1 cellular context compared by ENCODE assay signal in the genomic region with DNA sequence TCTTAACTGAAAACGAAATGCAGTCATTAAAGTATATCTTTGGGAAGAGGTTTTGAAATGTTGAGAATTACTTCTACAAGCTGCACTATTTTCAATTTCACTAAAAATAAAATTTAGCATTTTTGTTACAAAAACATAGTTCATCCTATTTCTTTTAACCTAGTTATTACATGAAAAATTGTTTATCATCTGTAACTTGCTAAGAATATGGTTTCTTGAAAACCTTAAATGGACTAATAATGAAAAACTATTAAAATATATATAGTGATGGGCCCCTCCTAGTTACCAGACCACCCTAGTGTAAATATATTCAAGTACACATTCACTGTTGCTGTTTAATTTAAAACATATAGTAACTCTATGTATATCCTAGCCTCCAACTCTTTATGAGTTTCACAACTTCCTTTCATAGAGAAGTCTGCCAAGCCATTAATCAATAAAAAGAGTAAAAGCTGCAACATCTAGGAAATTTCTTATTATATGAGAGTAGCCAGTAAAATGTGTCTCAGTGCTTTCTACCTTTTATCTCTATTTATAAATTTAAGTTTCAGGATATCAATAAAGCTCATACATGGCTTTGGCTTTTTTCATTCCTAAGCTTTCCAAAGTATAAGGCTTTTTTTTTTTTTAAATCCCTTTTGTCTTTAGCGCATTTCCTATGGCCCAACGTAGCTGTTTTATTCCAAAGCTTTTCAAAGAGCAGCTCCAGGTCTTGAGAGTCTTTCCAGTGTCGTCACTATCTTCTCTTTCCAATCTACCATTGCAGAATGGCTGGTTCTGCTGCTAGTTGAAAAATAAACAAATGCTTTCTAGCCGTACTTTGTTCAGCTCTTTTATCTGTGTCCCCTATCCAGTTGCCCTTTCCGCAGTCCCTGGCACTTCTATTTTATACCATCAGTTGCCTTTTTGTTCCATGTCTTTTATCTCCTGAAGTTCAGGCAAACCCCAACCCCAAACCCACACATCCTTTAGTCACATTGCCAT.
A peak's percentile ranks its signal among the peaks of the same experiment; 100 is the strongest.
TF ChIP-seq lines count a peak whose summit lies in the region.

No MANE protein-coding gene starts in this region.

TF ChIP-seq in HepG2, 621 proteins besides CTCF, POLR2A, EP300 and RAD21 (continued from another document and continues in another):
- TF ChIP-seq, protein P1, sequence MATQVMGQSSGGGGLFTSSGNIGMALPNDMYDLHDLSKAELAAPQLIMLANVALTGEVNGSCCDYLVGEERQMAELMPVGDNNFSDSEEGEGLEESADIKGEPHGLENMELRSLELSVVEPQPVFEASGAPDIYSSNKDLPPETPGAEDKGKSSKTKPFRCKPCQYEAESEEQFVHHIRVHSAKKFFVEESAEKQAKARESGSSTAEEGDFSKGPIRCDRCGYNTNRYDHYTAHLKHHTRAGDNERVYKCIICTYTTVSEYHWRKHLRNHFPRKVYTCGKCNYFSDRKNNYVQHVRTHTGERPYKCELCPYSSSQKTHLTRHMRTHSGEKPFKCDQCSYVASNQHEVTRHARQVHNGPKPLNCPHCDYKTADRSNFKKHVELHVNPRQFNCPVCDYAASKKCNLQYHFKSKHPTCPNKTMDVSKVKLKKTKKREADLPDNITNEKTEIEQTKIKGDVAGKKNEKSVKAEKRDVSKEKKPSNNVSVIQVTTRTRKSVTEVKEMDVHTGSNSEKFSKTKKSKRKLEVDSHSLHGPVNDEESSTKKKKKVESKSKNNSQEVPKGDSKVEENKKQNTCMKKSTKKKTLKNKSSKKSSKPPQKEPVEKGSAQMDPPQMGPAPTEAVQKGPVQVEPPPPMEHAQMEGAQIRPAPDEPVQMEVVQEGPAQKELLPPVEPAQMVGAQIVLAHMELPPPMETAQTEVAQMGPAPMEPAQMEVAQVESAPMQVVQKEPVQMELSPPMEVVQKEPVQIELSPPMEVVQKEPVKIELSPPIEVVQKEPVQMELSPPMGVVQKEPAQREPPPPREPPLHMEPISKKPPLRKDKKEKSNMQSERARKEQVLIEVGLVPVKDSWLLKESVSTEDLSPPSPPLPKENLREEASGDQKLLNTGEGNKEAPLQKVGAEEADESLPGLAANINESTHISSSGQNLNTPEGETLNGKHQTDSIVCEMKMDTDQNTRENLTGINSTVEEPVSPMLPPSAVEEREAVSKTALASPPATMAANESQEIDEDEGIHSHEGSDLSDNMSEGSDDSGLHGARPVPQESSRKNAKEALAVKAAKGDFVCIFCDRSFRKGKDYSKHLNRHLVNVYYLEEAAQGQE (IDR thresholded peaks at IDR 0.05; ENCODE audit: borderline replicate concordance in 1 of 2, low read depth in 1 of 2, low read length in 2 of 2), result peak in 1 of 2 experiments; percentile 27; a peak in 1 of 4 replicates
- no peak for TF ChIP-seq ZFP90 (CRISPR knock-in tag; IDR thresholded peaks at IDR 0.05; ENCODE audit: borderline replicate concordance)
- peak; percentile 84 for TF ChIP-seq SRSF4 (IDR thresholded peaks at IDR 0.05; ENCODE audit: low read depth, low read length, poor library complexity, severe bottlenecking)
- TF ChIP-seq, protein P2, sequence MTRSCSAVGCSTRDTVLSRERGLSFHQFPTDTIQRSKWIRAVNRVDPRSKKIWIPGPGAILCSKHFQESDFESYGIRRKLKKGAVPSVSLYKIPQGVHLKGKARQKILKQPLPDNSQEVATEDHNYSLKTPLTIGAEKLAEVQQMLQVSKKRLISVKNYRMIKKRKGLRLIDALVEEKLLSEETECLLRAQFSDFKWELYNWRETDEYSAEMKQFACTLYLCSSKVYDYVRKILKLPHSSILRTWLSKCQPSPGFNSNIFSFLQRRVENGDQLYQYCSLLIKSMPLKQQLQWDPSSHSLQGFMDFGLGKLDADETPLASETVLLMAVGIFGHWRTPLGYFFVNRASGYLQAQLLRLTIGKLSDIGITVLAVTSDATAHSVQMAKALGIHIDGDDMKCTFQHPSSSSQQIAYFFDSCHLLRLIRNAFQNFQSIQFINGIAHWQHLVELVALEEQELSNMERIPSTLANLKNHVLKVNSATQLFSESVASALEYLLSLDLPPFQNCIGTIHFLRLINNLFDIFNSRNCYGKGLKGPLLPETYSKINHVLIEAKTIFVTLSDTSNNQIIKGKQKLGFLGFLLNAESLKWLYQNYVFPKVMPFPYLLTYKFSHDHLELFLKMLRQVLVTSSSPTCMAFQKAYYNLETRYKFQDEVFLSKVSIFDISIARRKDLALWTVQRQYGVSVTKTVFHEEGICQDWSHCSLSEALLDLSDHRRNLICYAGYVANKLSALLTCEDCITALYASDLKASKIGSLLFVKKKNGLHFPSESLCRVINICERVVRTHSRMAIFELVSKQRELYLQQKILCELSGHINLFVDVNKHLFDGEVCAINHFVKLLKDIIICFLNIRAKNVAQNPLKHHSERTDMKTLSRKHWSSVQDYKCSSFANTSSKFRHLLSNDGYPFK (CRISPR knock-in tag; IDR thresholded peaks at IDR 0.05; ENCODE audit: borderline replicate concordance), result no peak
- TF ChIP-seq, protein P3, sequence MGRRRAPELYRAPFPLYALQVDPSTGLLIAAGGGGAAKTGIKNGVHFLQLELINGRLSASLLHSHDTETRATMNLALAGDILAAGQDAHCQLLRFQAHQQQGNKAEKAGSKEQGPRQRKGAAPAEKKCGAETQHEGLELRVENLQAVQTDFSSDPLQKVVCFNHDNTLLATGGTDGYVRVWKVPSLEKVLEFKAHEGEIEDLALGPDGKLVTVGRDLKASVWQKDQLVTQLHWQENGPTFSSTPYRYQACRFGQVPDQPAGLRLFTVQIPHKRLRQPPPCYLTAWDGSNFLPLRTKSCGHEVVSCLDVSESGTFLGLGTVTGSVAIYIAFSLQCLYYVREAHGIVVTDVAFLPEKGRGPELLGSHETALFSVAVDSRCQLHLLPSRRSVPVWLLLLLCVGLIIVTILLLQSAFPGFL (CRISPR knock-in tag; IDR thresholded peaks at IDR 0.05), result no peak
- TF ChIP-seq SAP130 (CRISPR knock-in tag; IDR thresholded peaks at IDR 0.05; ENCODE audit: low read depth), result no peak; the same call in 1 of the 2 replicates
- no peak for TF ChIP-seq ZNF367 (CRISPR knock-in tag; IDR thresholded peaks at IDR 0.05; ENCODE audit: borderline replicate concordance)
- TF ChIP-seq GATA4 (IDR thresholded peaks at IDR 0.05; ENCODE audit: borderline replicate concordance, low read depth), result peak; percentile 49; the same call in 1 of the 2 replicates
- TF ChIP-seq REPIN1 (CRISPR knock-in tag; IDR thresholded peaks at IDR 0.05; ENCODE audit: borderline replicate concordance, low read depth), result no peak
- no peak for TF ChIP-seq U2AF1 (optimal IDR thresholded peaks at IDR 0.05; ENCODE audit: low read depth, low read length)
- no peak for TF ChIP-seq IKZF1 (IDR thresholded peaks at IDR 0.05)
- no peak for TF ChIP-seq CAMTA2 (CRISPR knock-in tag; IDR thresholded peaks at IDR 0.05; ENCODE audit: borderline replicate concordance)
- TF ChIP-seq, protein P4, sequence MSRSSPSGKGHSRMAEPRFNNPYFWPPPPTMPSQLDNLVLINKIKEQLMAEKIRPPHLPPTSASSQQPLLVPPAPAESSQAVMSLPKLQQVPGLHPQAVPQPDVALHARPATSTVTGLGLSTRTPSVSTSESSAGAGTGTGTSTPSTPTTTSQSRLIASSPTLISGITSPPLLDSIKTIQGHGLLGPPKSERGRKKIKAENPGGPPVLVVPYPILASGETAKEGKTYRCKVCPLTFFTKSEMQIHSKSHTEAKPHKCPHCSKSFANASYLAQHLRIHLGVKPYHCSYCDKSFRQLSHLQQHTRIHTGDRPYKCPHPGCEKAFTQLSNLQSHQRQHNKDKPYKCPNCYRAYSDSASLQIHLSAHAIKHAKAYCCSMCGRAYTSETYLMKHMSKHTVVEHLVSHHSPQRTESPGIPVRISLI (CRISPR knock-in tag; IDR thresholded peaks at IDR 0.05; ENCODE audit: borderline replicate concordance), result no peak; the same call in 1 of the 2 replicates
- peak; percentile 58 for TF ChIP-seq TCF7 (IDR thresholded peaks at IDR 0.05; ENCODE audit: low read depth)
- TF ChIP-seq, protein P5, sequence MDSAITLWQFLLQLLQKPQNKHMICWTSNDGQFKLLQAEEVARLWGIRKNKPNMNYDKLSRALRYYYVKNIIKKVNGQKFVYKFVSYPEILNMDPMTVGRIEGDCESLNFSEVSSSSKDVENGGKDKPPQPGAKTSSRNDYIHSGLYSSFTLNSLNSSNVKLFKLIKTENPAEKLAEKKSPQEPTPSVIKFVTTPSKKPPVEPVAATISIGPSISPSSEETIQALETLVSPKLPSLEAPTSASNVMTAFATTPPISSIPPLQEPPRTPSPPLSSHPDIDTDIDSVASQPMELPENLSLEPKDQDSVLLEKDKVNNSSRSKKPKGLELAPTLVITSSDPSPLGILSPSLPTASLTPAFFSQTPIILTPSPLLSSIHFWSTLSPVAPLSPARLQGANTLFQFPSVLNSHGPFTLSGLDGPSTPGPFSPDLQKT (CRISPR knock-in tag; IDR thresholded peaks at IDR 0.05; ENCODE audit: borderline replicate concordance), result no peak
- no peak for TF ChIP-seq ELF1 (CRISPR knock-in tag; IDR thresholded peaks at IDR 0.05)
- TF ChIP-seq RORA (CRISPR knock-in tag; IDR thresholded peaks at IDR 0.05), result no peak
- TF ChIP-seq BRD4 (CRISPR knock-in tag; IDR thresholded peaks at IDR 0.05), result no peak
- TF ChIP-seq HOXA3 (CRISPR knock-in tag; IDR thresholded peaks at IDR 0.05), result 0 out of 2 replicates have a peak, but pooled peaks have one; percentile 28
- no peak for TF ChIP-seq ZNF749 (CRISPR knock-in tag; IDR thresholded peaks at IDR 0.05; ENCODE audit: borderline replicate concordance)
- TF ChIP-seq KDM3A (CRISPR knock-in tag; IDR thresholded peaks at IDR 0.05; ENCODE audit: low read depth), result no peak
- no peak for TF ChIP-seq SOX6 (IDR thresholded peaks at IDR 0.05)
- peak; percentile 73; the same call in 1 of the 2 replicates for TF ChIP-seq SOX6 (CRISPR knock-in tag; IDR thresholded peaks at IDR 0.05)
- TF ChIP-seq MXI1 (IDR thresholded peaks at IDR 0.05; ENCODE audit: borderline replicate concordance, low read depth, low read length), result no peak
- no peak for TF ChIP-seq ZNF431 (CRISPR knock-in tag; IDR thresholded peaks at IDR 0.05; ENCODE audit: borderline replicate concordance, low read depth)
- no peak for TF ChIP-seq NR2F1 (CRISPR knock-in tag; IDR thresholded peaks at IDR 0.05)
- peak; percentile 44; the same call in 1 of the 2 replicates for TF ChIP-seq CREM (IDR thresholded peaks at IDR 0.05)
- TF ChIP-seq CREM (CRISPR knock-in tag; IDR thresholded peaks at IDR 0.05), result no peak
- TF ChIP-seq SP5 (CRISPR knock-in tag; IDR thresholded peaks at IDR 0.05; ENCODE audit: borderline replicate concordance, low read depth), result no peak
- no peak for TF ChIP-seq NCOA1 (CRISPR knock-in tag; IDR thresholded peaks at IDR 0.05)
- TF ChIP-seq, protein P6, sequence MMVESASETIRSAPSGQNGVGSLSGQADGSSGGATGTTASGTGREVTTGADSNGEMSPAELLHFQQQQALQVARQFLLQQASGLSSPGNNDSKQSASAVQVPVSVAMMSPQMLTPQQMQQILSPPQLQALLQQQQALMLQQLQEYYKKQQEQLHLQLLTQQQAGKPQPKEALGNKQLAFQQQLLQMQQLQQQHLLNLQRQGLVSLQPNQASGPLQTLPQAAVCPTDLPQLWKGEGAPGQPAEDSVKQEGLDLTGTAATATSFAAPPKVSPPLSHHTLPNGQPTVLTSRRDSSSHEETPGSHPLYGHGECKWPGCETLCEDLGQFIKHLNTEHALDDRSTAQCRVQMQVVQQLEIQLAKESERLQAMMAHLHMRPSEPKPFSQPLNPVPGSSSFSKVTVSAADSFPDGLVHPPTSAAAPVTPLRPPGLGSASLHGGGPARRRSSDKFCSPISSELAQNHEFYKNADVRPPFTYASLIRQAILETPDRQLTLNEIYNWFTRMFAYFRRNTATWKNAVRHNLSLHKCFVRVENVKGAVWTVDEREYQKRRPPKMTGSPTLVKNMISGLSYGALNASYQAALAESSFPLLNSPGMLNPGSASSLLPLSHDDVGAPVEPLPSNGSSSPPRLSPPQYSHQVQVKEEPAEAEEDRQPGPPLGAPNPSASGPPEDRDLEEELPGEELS (CRISPR knock-in tag; IDR thresholded peaks at IDR 0.05), result peak; percentile 62
- TF ChIP-seq ZNF775 (CRISPR knock-in tag; IDR thresholded peaks at IDR 0.05; ENCODE audit: borderline replicate concordance), result 0 out of 2 replicates have a peak, but pooled peaks have one; percentile 32
- no peak for TF ChIP-seq ATAD3A (CRISPR knock-in tag; IDR thresholded peaks at IDR 0.05)
- no peak for TF ChIP-seq KLF11 (CRISPR knock-in tag; IDR thresholded peaks at IDR 0.05)
- no peak for TF ChIP-seq SMYD3 (CRISPR knock-in tag; IDR thresholded peaks at IDR 0.05)
- TF ChIP-seq SMAD3 (CRISPR knock-in tag; IDR thresholded peaks at IDR 0.05), result 0 out of 2 replicates have a peak, but pooled peaks have one; percentile 29
- TF ChIP-seq ZNF329 (CRISPR knock-in tag; IDR thresholded peaks at IDR 0.05; ENCODE audit: low read depth), result no peak
- TF ChIP-seq, protein P7, sequence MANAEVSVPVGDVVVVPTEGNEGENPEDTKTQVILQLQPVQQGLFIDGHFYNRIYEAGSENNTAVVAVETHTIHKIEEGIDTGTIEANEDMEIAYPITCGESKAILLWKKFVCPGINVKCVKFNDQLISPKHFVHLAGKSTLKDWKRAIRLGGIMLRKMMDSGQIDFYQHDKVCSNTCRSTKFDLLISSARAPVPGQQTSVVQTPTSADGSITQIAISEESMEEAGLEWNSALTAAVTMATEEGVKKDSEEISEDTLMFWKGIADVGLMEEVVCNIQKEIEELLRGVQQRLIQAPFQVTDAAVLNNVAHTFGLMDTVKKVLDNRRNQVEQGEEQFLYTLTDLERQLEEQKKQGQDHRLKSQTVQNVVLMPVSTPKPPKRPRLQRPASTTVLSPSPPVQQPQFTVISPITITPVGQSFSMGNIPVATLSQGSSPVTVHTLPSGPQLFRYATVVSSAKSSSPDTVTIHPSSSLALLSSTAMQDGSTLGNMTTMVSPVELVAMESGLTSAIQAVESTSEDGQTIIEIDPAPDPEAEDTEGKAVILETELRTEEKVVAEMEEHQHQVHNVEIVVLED (CRISPR knock-in tag; IDR thresholded peaks at IDR 0.05; ENCODE audit: borderline replicate concordance), result no peak
- TF ChIP-seq, protein P8, sequence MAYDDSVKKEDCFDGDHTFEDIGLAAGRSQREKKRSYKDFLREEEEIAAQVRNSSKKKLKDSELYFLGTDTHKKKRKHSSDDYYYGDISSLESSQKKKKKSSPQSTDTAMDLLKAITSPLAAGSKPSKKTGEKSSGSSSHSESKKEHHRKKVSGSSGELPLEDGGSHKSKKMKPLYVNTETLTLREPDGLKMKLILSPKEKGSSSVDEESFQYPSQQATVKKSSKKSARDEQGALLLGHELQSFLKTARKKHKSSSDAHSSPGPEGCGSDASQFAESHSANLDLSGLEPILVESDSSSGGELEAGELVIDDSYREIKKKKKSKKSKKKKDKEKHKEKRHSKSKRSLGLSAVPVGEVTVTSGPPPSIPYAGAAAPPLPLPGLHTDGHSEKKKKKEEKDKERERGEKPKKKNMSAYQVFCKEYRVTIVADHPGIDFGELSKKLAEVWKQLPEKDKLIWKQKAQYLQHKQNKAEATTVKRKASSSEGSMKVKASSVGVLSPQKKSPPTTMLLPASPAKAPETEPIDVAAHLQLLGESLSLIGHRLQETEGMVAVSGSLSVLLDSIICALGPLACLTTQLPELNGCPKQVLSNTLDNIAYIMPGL (CRISPR knock-in tag; IDR thresholded peaks at IDR 0.05; ENCODE audit: borderline replicate concordance in 1 of 2, low read depth in 1 of 2), result peak in 1 of 2 experiments; percentile 37; a peak in 1 of 4 replicates
- TF ChIP-seq NBN (conservative IDR thresholded peaks at IDR 0.05), result no peak
- peak; percentile 15; the same call in 1 of the 2 replicates for TF ChIP-seq ATF1 (CRISPR knock-in tag; IDR thresholded peaks at IDR 0.05)
- TF ChIP-seq FOXA1 (IDR thresholded peaks at IDR 0.05), result no peak
- peak; percentile 7; the same call in 1 of the 2 replicates for TF ChIP-seq FOXA1 (CRISPR knock-in tag; IDR thresholded peaks at IDR 0.05)
- no peak for TF ChIP-seq ZNF577 (CRISPR knock-in tag; IDR thresholded peaks at IDR 0.05; ENCODE audit: borderline replicate concordance, low read depth)
